In the genomic region with DNA sequence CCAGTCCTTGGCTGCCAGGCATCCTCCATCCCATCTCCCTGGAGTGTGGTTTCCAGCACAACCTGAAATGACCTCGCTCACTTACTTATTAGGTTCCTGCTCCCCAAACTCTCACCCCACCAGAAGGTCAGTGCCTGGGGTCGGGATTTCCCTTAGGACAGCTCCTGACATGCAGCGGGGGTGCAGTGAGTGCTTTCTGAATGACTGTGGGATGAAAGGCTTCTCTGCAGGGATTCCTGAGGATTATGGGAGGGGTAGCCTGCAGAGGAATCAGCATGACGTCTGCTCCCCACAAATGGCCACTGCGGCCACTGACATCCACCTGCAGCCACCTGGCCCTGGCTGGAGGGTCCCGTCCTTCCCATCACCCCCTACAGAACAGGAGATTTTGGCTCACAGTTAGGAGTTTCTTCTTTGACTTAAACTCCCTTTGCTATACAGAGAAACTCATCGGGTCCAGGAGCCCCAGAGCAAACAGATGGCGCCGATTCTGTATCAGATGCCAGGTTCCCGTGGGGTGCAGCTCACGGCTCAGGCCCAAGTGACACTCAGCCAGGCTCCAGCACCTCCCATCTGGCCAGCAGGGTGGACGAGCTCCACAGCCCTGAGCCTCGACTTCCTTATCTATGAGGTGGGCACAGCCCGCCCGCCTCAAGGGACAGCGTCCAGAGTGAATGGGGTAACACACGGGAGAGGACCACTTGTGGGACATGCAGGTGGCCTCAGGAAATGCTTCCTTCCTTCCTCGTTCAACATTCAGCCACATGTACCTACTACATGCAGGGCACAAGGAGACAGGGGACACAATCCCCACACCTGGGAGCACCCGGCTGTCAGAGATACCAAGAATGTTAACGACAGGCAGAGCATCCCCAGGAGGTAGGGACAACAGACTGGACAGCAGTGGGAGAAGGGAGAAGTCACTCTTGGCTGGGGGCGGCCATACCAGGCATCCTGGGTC, we compare ENCODE assay signal across 20 cellular contexts.
"Had no signal": no experiment of that assay in that cellular context is flagged by ENCODE, and none has a peak within 500 bp of the region (broad histone marks: within the 10 kb centered on the region; RNA-seq: fewer than 3 reads in every experiment).

No MANE protein-coding gene starts in this region.

- H3K27ac ChIP-seq: ascending aorta, gastrocnemius medialis, left lung, ovary, psoas muscle, thyroid gland had no signal

- H3K9me3 ChIP-seq: ascending aorta, gastrocnemius medialis, left lung, ovary, psoas muscle, thyroid gland had no signal

- H3K27me3 ChIP-seq: ascending aorta, gastrocnemius medialis, left lung, ovary, thyroid gland had no signal

- H3K4me3 ChIP-seq: ascending aorta, gastrocnemius medialis, left lung, ovary, psoas muscle, smooth muscle cell, thyroid gland had no signal

- DNase-seq: activated CD4-positive, alpha-beta T cell treated with anti-CD3 and anti-CD28 coated beads, Interleukin-2, amount 10 ng/mL, durations not matched to agents 24 days and 14 days; activated CD4-positive, CD25-positive, alpha-beta regulatory T cell; activated CD8-positive, alpha-beta T cell treated with anti-CD3 and anti-CD28 coated beads for 36 hours; activated naive CD4-positive, alpha-beta T cell treated with anti-CD3 and anti-CD28 coated beads for 36 hours; activated T-cell treated with anti-CD3 and anti-CD28 coated beads, Interleukin-2, amount 50 U/mL, for 1 hour; effector CD8-positive, alpha-beta T cell; gastrocnemius medialis; head of caudate nucleus; kidney; midbrain; ovary; psoas muscle; right cardiac atrium; stimulated activated CD4-positive, alpha-beta T cell treated with anti-CD3 and anti-CD28 coated beads, Interleukin-4, amount 100 ng/mL, for 4 hours; T-cell; thyroid gland had no signal

- H3K4me1 ChIP-seq: gastrocnemius medialis, psoas muscle had no signal

- H3K36me3 ChIP-seq: ascending aorta, gastrocnemius medialis, left lung, ovary, thyroid gland had no signal

- ATAC-seq: activated CD8-positive, alpha-beta T cell treated with anti-CD3 and anti-CD28 coated beads for 36 hours; esophagus mucosa; gastrocnemius medialis; left lung; psoas muscle; right cardiac atrium; T-cell had no signal

- H3K4me2 ChIP-seq: smooth muscle cell had no signal
